In genomic region chr9:33415152-33416038, GRCh38 we compare ENCODE assay signal across 8 cellular contexts. TPM values are rescaled to one million over a fixed set of nuclear protein-coding genes. Genes with fewer than 3 reads are reported as not detected.
DNase-seq lines count a peak whose midpoint lies in the region; ATAC-seq and TF ChIP-seq lines count a peak whose summit lies in the region.

No MANE protein-coding gene starts in this region.

- H3K4me3 Mint-ChIP-seq in CD4-positive, alpha-beta T cell: peak overlapping the region; percentile 79
- peak overlapping the region; percentile 31 for H3K4me3 Mint-ChIP-seq in activated CD4-positive, alpha-beta T cell treated with anti-CD3 and anti-CD28 coated beads for 36 hours

- H3K27ac Mint-ChIP-seq in CD4-positive, alpha-beta T cell: peak overlapping the region; percentile 93
- H3K27ac Mint-ChIP-seq in activated CD4-positive, alpha-beta T cell treated with anti-CD3 and anti-CD28 coated beads for 36 hours: peak overlapping the region; percentile 95

- CTCF ChIA-PET in CD4-positive, alpha-beta T cell (lab: Charles Lee): interaction anchor here (0.6 to 4.0 kb wide), 19 partner anchors 10 to 125 kb away, joined by 3 to 40 read pairs (median 6); partner anchors contain the start of genes AQP3, NFX1 and NOL6
- CTCF ChIA-PET in activated CD4-positive, alpha-beta T cell treated with anti-CD3 and anti-CD28 coated beads for 36 hours (lab: Charles Lee): interaction anchor here (0.6 to 4.3 kb wide), 38 partner anchors 8 to 1192 kb away, joined by 3 to 34 read pairs (median 4); partner anchors contain the start of genes ANKRD18B, AQP3, NFX1 and NOL6

- peak; percentile 78 to 84 for TF ChIP-seq RAD21 in liver (IDR thresholded peaks at IDR 0.05)

- no peaks in the 10 kb centered on the region for H3K27me3 Mint-ChIP-seq in CD4-positive, alpha-beta T cell
- no peaks in the 10 kb centered on the region for H3K27me3 Mint-ChIP-seq in activated CD4-positive, alpha-beta T cell treated with anti-CD3 and anti-CD28 coated beads for 36 hours

- peak; percentile 91 to 99 (median 94) for DNase-seq in CD4-positive, alpha-beta T cell
- DNase-seq in NCI-H1694 (lab: John Stamatoyannopoulos, UW) (peak; percentile 35), colonic mucosa (peak; percentile 95)
- peak; percentile 97 for DNase-seq in activated CD4-positive, alpha-beta T cell treated with anti-CD3 and anti-CD28 coated beads for 36 hours
- peak; percentile 77 for DNase-seq in stimulated activated CD8-positive, alpha-beta memory T cell treated with anti-CD3 and anti-CD28 coated beads, Interleukin-15, amount 100 ng/mL, for 1 hour (ENCODE audit: low read depth)

- no peaks in the 10 kb centered on the region for H3K36me3 ChIP-seq in colonic mucosa
- no peaks in the 10 kb centered on the region for H3K36me3 ChIP-seq in liver (ENCODE audit: control insufficient read depth in 4 of 4, insufficient read depth in 3 of 4, low read depth in 1 of 4, low read length in 3 of 4)

- H3K9me3 Mint-ChIP-seq in CD4-positive, alpha-beta T cell: no peaks in the 10 kb centered on the region
- no peaks in the 10 kb centered on the region for H3K9me3 Mint-ChIP-seq in activated CD4-positive, alpha-beta T cell treated with anti-CD3 and anti-CD28 coated beads for 36 hours (ENCODE audit: low read depth)

- peak overlapping the region; percentile 58 for H3K27ac ChIP-seq in CD4-positive, alpha-beta T cell (ENCODE audit: low read depth, low read length)
- H3K27ac ChIP-seq in colonic mucosa (peak overlapping the region; percentile 20), liver (ENCODE audit: low read depth in 1 of 2, low read length in 2 of 2) (peak overlapping the region; percentile 30 to 36)

- peak; percentile 83 for TF ChIP-seq CTCF in CD4-positive, alpha-beta T cell (IDR thresholded peaks at IDR 0.05)
- TF ChIP-seq CTCF in colonic mucosa (IDR thresholded peaks at IDR 0.05) (peak; percentile 77), liver (IDR thresholded peaks at IDR 0.05; ENCODE audit: low read depth, low read length, missing input control) (peak; percentile 75)

- WGBS in liver: 35% methylated on average over 17 of the region's 17 CpGs

- no peaks in the 10 kb centered on the region for H3K9me3 ChIP-seq in CD4-positive, alpha-beta T cell (ENCODE audit: control insufficient read depth, low read length)
- H3K9me3 ChIP-seq in colonic mucosa (no peaks in the 10 kb centered on the region), liver (ENCODE audit: control insufficient read depth in 4 of 4, low read length in 3 of 4) (no peaks in the 10 kb centered on the region)

- intact Hi-C loops in CD4-positive, alpha-beta T cell (cut with DNase I, micrococcal nuclease): loop anchor here (1.0 to 2.0 kb wide), 5 partner anchors 12 to 125 kb away; partner anchors contain the start of genes AQP3 (in 1 of the 2) and NFX1 (in 1 of the 2)
- intact Hi-C loops in activated CD4-positive, alpha-beta T cell treated with anti-CD3 and anti-CD28 coated beads for 36 hours (cut with DNase I, micrococcal nuclease): loop anchor here (1.0 to 5.0 kb wide), 7 partner anchors 31 to 338 kb away; partner anchors contain the start of gene SMU1 (in 1 of the 2)
- intact Hi-C loops in colonic mucosa (cut with DNase I): loop anchor here (2.0 kb wide), 1 partner anchor 41 kb away; no protein-coding TSS in a partner anchor

- H3K9ac ChIP-seq in colonic mucosa (ENCODE audit: low read depth in 2 of 2, low read length in 2 of 2) (peak overlapping the region in 1 of 2 donors; percentile 58), liver (ENCODE audit: low read depth in 1 of 2, low read length in 2 of 2) (no peak overlapping the region)

- POLR2A ChIA-PET in CD4-positive, alpha-beta T cell (lab: Charles Lee): interaction anchor here (0.9 to 5.3 kb wide), 17 partner anchors 11 to 125 kb away, joined by 3 to 98 read pairs (median 8); partner anchors contain the start of genes AQP3, NFX1 and NOL6
- POLR2A ChIA-PET in activated CD4-positive, alpha-beta T cell treated with anti-CD3 and anti-CD28 coated beads for 36 hours (lab: Charles Lee): interaction anchor here (1.0 to 1.4 kb wide), 2 partner anchors 58 to 105 kb away, joined by 3 to 5 read pairs; partner anchors contain the start of gene NOL6

- no peak overlapping the region for H3K4me3 ChIP-seq in colonic mucosa
- no peak overlapping the region for H3K4me3 ChIP-seq in liver (ENCODE audit: low read depth in 1 of 3, low read length in 3 of 3)

- H3K4me1 ChIP-seq in colonic mucosa: peaks cover 19% of the 10 kb centered on the region
- peaks cover 6 to 24% (median 16%) of the 10 kb centered on the region in 4 donors for H3K4me1 ChIP-seq in liver (ENCODE audit: control insufficient read depth in 4 of 4, insufficient read depth in 4 of 4, low read length in 3 of 4)

- H3K27me3 ChIP-seq in CD4-positive, alpha-beta T cell (ENCODE audit: control insufficient read depth, insufficient read depth, low read length): no peaks in the 10 kb centered on the region
- H3K27me3 ChIP-seq in colonic mucosa: no peaks in the 10 kb centered on the region
- H3K27me3 ChIP-seq in liver (ENCODE audit: control insufficient read depth in 4 of 4, insufficient read depth in 4 of 4, low read length in 3 of 4): no peaks in the 10 kb centered on the region

- peak; percentile 88 for ATAC-seq in CD4-positive, alpha-beta T cell (ENCODE audit: poor library complexity)
- ATAC-seq in GM21390 (IDR thresholded peaks at IDR 0.05; ENCODE audit: unreplicated experiment) (peak; percentile 49), HG03097 (IDR thresholded peaks at IDR 0.05; ENCODE audit: low FRiP score, unreplicated experiment) (no peak)
- peak; percentile 92 for ATAC-seq in activated CD4-positive, alpha-beta T cell treated with anti-CD3 and anti-CD28 coated beads for 36 hours

- no peaks in the 10 kb centered on the region for H3K36me3 Mint-ChIP-seq in CD4-positive, alpha-beta T cell (ENCODE audit: low read depth)
- no peaks in the 10 kb centered on the region for H3K36me3 Mint-ChIP-seq in activated CD4-positive, alpha-beta T cell treated with anti-CD3 and anti-CD28 coated beads for 36 hours (ENCODE audit: low read depth)

- peaks cover 45% of the 10 kb centered on the region for H3K4me1 Mint-ChIP-seq in CD4-positive, alpha-beta T cell (ENCODE audit: low read depth)
- H3K4me1 Mint-ChIP-seq in activated CD4-positive, alpha-beta T cell treated with anti-CD3 and anti-CD28 coated beads for 36 hours: peaks cover 41% of the 10 kb centered on the region

TF ChIP-seq in liver, 16 proteins besides CTCF, POLR2A, EP300 and RAD21 (continues in another document):
- peak; percentile 74 for TF ChIP-seq ATF3 (IDR thresholded peaks at IDR 0.05)
- TF ChIP-seq SP1 (IDR thresholded peaks at IDR 0.05): peak; percentile 97
- TF ChIP-seq, protein P1, sequence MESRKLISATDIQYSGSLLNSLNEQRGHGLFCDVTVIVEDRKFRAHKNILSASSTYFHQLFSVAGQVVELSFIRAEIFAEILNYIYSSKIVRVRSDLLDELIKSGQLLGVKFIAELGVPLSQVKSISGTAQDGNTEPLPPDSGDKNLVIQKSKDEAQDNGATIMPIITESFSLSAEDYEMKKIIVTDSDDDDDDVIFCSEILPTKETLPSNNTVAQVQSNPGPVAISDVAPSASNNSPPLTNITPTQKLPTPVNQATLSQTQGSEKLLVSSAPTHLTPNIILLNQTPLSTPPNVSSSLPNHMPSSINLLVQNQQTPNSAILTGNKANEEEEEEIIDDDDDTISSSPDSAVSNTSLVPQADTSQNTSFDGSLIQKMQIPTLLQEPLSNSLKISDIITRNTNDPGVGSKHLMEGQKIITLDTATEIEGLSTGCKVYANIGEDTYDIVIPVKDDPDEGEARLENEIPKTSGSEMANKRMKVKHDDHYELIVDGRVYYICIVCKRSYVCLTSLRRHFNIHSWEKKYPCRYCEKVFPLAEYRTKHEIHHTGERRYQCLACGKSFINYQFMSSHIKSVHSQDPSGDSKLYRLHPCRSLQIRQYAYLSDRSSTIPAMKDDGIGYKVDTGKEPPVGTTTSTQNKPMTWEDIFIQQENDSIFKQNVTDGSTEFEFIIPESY (IDR thresholded peaks at IDR 0.05): peak; percentile 78
- peak; percentile 97 for TF ChIP-seq FOXA1 (IDR thresholded peaks at IDR 0.05)
- TF ChIP-seq HNF4A (conservative IDR thresholded peaks at IDR 0.05): peak; percentile 89 to 98
- no peak for TF ChIP-seq TAF1 (conservative IDR thresholded peaks at IDR 0.05)
- peak in 1 of 2 donors; percentile 78 for TF ChIP-seq EGR1 (IDR thresholded peaks at IDR 0.05; ENCODE audit: low read depth in 2 of 2)
- TF ChIP-seq NR2F2 (IDR thresholded peaks at IDR 0.05): peak; percentile 54
- TF ChIP-seq RXRA (IDR thresholded peaks at IDR 0.05): peak; percentile 93 to 98
- peak; percentile 88 for TF ChIP-seq HNF4G (IDR thresholded peaks at IDR 0.05)
- peak; percentile 87 for TF ChIP-seq YY1 (IDR thresholded peaks at IDR 0.05)
- peak; percentile 97 for TF ChIP-seq FOXA2 (IDR thresholded peaks at IDR 0.05)
- TF ChIP-seq GABPA (IDR thresholded peaks at IDR 0.05 in 1 of 2, conservative IDR thresholded peaks at IDR 0.05 in 1 of 2): peak in 1 of 2 donors; percentile 75
- peak; percentile 92 to 97 for TF ChIP-seq JUND (IDR thresholded peaks at IDR 0.05)
- TF ChIP-seq, protein P2, sequence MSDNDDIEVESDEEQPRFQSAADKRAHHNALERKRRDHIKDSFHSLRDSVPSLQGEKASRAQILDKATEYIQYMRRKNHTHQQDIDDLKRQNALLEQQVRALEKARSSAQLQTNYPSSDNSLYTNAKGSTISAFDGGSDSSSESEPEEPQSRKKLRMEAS (IDR thresholded peaks at IDR 0.05): peak; percentile 98

RNA-seq across cellular contexts. Expression of gene AQP7, which starts 13.0 kb away (rescaled TPM):
- total RNA-seq in CD4-positive, alpha-beta T cell: under 1 TPM; 0.25 to 0.27 TPM
- not detected for total RNA-seq in activated CD4-positive, alpha-beta T cell treated with anti-CD3 and anti-CD28 coated beads for 36 hours
- total RNA-seq in colonic mucosa (10 to 100 TPM in 1 of 2 donors, 1 to 10 TPM in 1; 7.4 to 12.5 TPM), liver (10 to 100 TPM in 1 of 2 donors, 1 to 10 TPM in 1; 4.8 to 17.1 TPM)
- polyA plus RNA-seq in liver: 10 to 100 TPM; 11.9 to 22.3 TPM

RNA-seq across cellular contexts. Expression of gene AQP3, which starts 32.0 kb away (rescaled TPM):
- 100 to 1,000 TPM in 1 of 2 experiments, 10 to 100 TPM in 1; 99.8 to 106 TPM for total RNA-seq in CD4-positive, alpha-beta T cell
- total RNA-seq in activated CD4-positive, alpha-beta T cell treated with anti-CD3 and anti-CD28 coated beads for 36 hours: 10 to 100 TPM in 1 of 2 experiments, 1 to 10 TPM in 1; 8.5 to 11.3 TPM
- total RNA-seq in colonic mucosa (10 to 100 TPM in 1 of 2 donors, 1 to 10 TPM in 1; 7.2 to 13.3 TPM), liver (100 to 1,000 TPM in 1 of 2 donors, 10 to 100 TPM in 1; 60.5 to 109 TPM)
- 100 to 1,000 TPM in 1 of 2 donors, 10 to 100 TPM in 1; 65.7 to 124 TPM for polyA plus RNA-seq in liver

RNA-seq across cellular contexts. Expression of gene NOL6, which starts 58.3 kb away (rescaled TPM):
- 10 to 100 TPM; 30.5 to 30.6 TPM for total RNA-seq in CD4-positive, alpha-beta T cell
- 10 to 100 TPM; 39.0 to 39.4 TPM for total RNA-seq in activated CD4-positive, alpha-beta T cell treated with anti-CD3 and anti-CD28 coated beads for 36 hours
- total RNA-seq in colonic mucosa: 10 to 100 TPM; 11.5 to 29.3 TPM
- 10 to 100 TPM; 10.6 to 20.2 TPM for total RNA-seq in liver
- polyA plus RNA-seq in liver: 10 to 100 TPM in 1 of 2 donors, 1 to 10 TPM in 1; 8.8 to 16.9 TPM

Comparison
In these comparisons a context has a peak if more than half of its experiments do, and no peak if none do; other contexts are left out.
1. DNase-seq: peak in every context shown above with its lines; median percentile 97 in activated CD4-positive, alpha-beta T cell treated with anti-CD3 and anti-CD28 coated beads for 36 hours; 95 in colonic mucosa; 94 in CD4-positive, alpha-beta T cell; 77 in stimulated activated CD8-positive, alpha-beta memory T cell treated with anti-CD3 and anti-CD28 coated beads, Interleukin-15, amount 100 ng/mL, for 1 hour; 35 in NCI-H1694.
2. RNA of gene AQP7, which starts 13.0 kb away (total RNA-seq): 4.8 to 17.1 TPM in liver and 7.4 to 12.5 TPM in colonic mucosa; 0.25 to 0.27 TPM in CD4-positive, alpha-beta T cell and not detected in activated CD4-positive, alpha-beta T cell treated with anti-CD3 and anti-CD28 coated beads for 36 hours; every median in the first group is over 4 times any median in the second.
3. RNA of gene AQP3, which starts 32.0 kb away (total RNA-seq): 60.5 to 109 TPM in liver and 99.8 to 106 TPM in CD4-positive, alpha-beta T cell; 7.2 to 13.3 TPM in colonic mucosa and 8.5 to 11.3 TPM in activated CD4-positive, alpha-beta T cell treated with anti-CD3 and anti-CD28 coated beads for 36 hours; every median in the first group is over 4 times any median in the second.
4. Peak in every context shown above with its lines, with median percentiles within 50 percentile points of each other: H3K27ac ChIP-seq and CTCF ChIP-seq.